1 cellular context compared by ENCODE assay signal in genomic region chr7:43870316-43870715, GRCh38.
TF ChIP-seq lines count a peak whose summit lies in the region.

No MANE protein-coding gene starts in this region.

TF ChIP-seq in SK-N-SH, 30 proteins besides CTCF, POLR2A, EP300 and RAD21 (continued from another document):
- no peak for TF ChIP-seq ZBTB33 (IDR thresholded peaks at IDR 0.05; ENCODE audit: borderline replicate concordance, low read depth)
- no peak for TF ChIP-seq TAF1 (IDR thresholded peaks at IDR 0.05; ENCODE audit: borderline replicate concordance, low read depth, low read length)
- TF ChIP-seq GABPA (IDR thresholded peaks at IDR 0.05; ENCODE audit: low read depth): no peak
- no peak for TF ChIP-seq MAX (IDR thresholded peaks at IDR 0.05; ENCODE audit: low read depth)
- no peak for TF ChIP-seq REST (IDR thresholded peaks at IDR 0.05; ENCODE audit: low read depth, low read length)
- no peak for TF ChIP-seq FOXJ3 (CRISPR knock-in tag; IDR thresholded peaks at IDR 0.05)
- no peak for TF ChIP-seq NRF1 (IDR thresholded peaks at IDR 0.05; ENCODE audit: low read depth, low read length)
- TF ChIP-seq PBX3 (IDR thresholded peaks at IDR 0.05): no peak
- TF ChIP-seq NFIC (IDR thresholded peaks at IDR 0.05; ENCODE audit: borderline replicate concordance): no peak
- TF ChIP-seq FOSL2 (IDR thresholded peaks at IDR 0.05; ENCODE audit: borderline replicate concordance, low read depth): no peak
- no peak for TF ChIP-seq POLR2AphosphoS5 (IDR thresholded peaks at IDR 0.05; ENCODE audit: low read depth, low read length)
- TF ChIP-seq USF1 (IDR thresholded peaks at IDR 0.05; ENCODE audit: borderline replicate concordance, low read depth): no peak
- TF ChIP-seq RXRA (IDR thresholded peaks at IDR 0.05; ENCODE audit: borderline replicate concordance, low read depth): no peak
- no peak for TF ChIP-seq TCF12 (IDR thresholded peaks at IDR 0.05)
- TF ChIP-seq EZH2phosphoT487 (IDR thresholded peaks at IDR 0.05; ENCODE audit: borderline replicate concordance, low read depth): no peak
